Comparison of ENCODE assay signal across 13 cellular contexts in genomic region chr16:77759821-77760220, GRCh38. TPM values are rescaled to one million over a fixed set of nuclear protein-coding genes. Genes with fewer than 3 reads are reported as not detected.
"Had no signal": no experiment of that assay in that cellular context is flagged by ENCODE, and none has a peak within 500 bp of the region (broad histone marks: within the 10 kb centered on the region; RNA-seq: fewer than 3 reads in every experiment).

No MANE protein-coding gene starts in this region.

- H3K4me3 ChIP-seq: esophagus squamous epithelium, hepatocyte, vagina had no signal

- H3K4me2 ChIP-seq: hepatocyte had no signal

- H3K36me3 ChIP-seq: esophagus squamous epithelium, vagina had no signal

- H3K27ac ChIP-seq: esophagus squamous epithelium, hepatocyte, vagina had no signal

- H3K9me3 ChIP-seq: esophagus squamous epithelium, vagina had no signal

- DNase-seq: activated CD4-positive, alpha-beta T cell treated with anti-CD3 and anti-CD28 coated beads, Interleukin-2, amount 50 U/mL, for 48 hours; activated CD8-positive, alpha-beta memory T cell treated with anti-CD3 and anti-CD28 coated beads, Interleukin-2, amount 10 ng/mL, durations not matched to agents 7 days and 5 days; activated effector memory CD4-positive, alpha-beta T cell treated with Interleukin-2 at 50 U/mL for 16 hours; activated T-cell treated with anti-CD3 and anti-CD28 coated beads, Interleukin-2, amount 50 U/mL, for 24 hours; esophagus squamous epithelium; kidney glomerular epithelial cell; stimulated activated CD4-positive, alpha-beta T cell treated with anti-CD3 and anti-CD28 coated beads, Interleukin-4, amount 100 ng/mL, for 4 hours; stimulated activated naive CD8-positive, alpha-beta T cell treated with anti-CD3 and anti-CD28 coated beads, Interleukin-15, amount 100 ng/mL, for 72 hours; T-helper 2 cell had no signal

- H3K27me3 ChIP-seq: esophagus squamous epithelium, hepatocyte, vagina had no signal

- H2AFZ ChIP-seq: hepatocyte had no signal

- ATAC-seq: activated CD4-positive, CD25-positive, alpha-beta regulatory T cell treated with anti-CD3 and anti-CD28 coated beads, Interleukin-2, amount 50 U/mL, for 24 hours; activated CD8-positive, alpha-beta memory T cell treated with anti-CD3 and anti-CD28 coated beads, Interleukin-2, amount 10 ng/mL, durations not matched to agents 7 days and 5 days; stimulated activated naive CD8-positive, alpha-beta T cell treated with anti-CD3 and anti-CD28 coated beads, Interleukin-15, amount 100 ng/mL, for 72 hours had no signal

- H3K79me2 ChIP-seq: hepatocyte had no signal

RNA-seq across cellular contexts. Expression of gene VAT1L, which starts 28.5 kb away (rescaled TPM):
- total RNA-seq: activated CD8-positive, alpha-beta memory T cell treated with anti-CD3 and anti-CD28 coated beads, Interleukin-2, amount 10 ng/mL, durations not matched to agents 7 days and 5 days; chondrocyte had no signal
